Comparison of ENCODE assay signal across 23 cellular contexts in genomic region chr10:94218496-94219183, GRCh38.
DNase-seq lines count a peak whose midpoint lies in the region; ATAC-seq, FAIRE-seq and TF ChIP-seq lines count a peak whose summit lies in the region.
"Had no signal": no experiment of that assay in that cellular context is flagged by ENCODE, and none has a peak within 500 bp of the region (broad histone marks: within the 10 kb centered on the region; RNA-seq: fewer than 3 reads in every experiment).

No MANE protein-coding gene starts in this region.

- H3T11ph ChIP-seq in H9 (ENCODE audit: low read length) = no peak overlapping the region

- no peak for TF ChIP-seq CTCF in left ventricle myocardium inferior (IDR thresholded peaks at IDR 0.05; ENCODE audit: borderline replicate concordance)
- TF ChIP-seq CTCF in ascending aorta (IDR thresholded peaks at IDR 0.05) = no peak
- no peak for TF ChIP-seq CTCF in H9 (conservative IDR thresholded peaks at IDR 0.05)

- no peak overlapping the region for H3K23ac ChIP-seq in H9 (ENCODE audit: insufficient read length, low read depth, low read length)

- no CpG with 5 or more reads among the region's 2 CpGs for WGBS in H9 (ENCODE audit: extremely low coverage, insufficient read length, low lambda C conversion rate)

- no peaks in the 10 kb centered on the region for H3K36me3 Mint-ChIP-seq in H9 (ENCODE audit: insufficient read depth in 1 of 3, low read depth in 3 of 3)

- H3K79me2 ChIP-seq in H9 (ENCODE audit: insufficient read depth, low read length) = no peaks in the 10 kb centered on the region

- no peak overlapping the region for H3K56ac ChIP-seq in H9 (ENCODE audit: insufficient read length, low read depth, low read length)

- H3K9me3 Mint-ChIP-seq in H9 = no peaks in the 10 kb centered on the region; a peak in 1 of 5 replicates
- H3K9me3 Mint-ChIP-seq: GM23338 had no signal

- no peak overlapping the region for H2AFZ ChIP-seq in H9 (ENCODE audit: low read length)
- H2AFZ ChIP-seq: GM23338 had no signal

- no peak overlapping the region for H3K4me3 ChIP-seq in left ventricle myocardium inferior
- H3K4me3 ChIP-seq in ascending aorta = no peak overlapping the region
- H3K4me3 ChIP-seq in effector memory CD4-positive, alpha-beta T cell (ENCODE audit: insufficient read depth, low read depth, low read length, poor library complexity, severe bottlenecking) = no peak overlapping the region
- H3K4me3 ChIP-seq: GM23338 had no signal

- H3K4me2 ChIP-seq in H9 (ENCODE audit: insufficient read depth, insufficient read length, low read length) = no peak overlapping the region
- H3K4me2 ChIP-seq: GM23338 had no signal

- H2BK5ac ChIP-seq in H9 (ENCODE audit: insufficient read length, low read length) = no peak overlapping the region

- no peaks in the 10 kb centered on the region for H4K20me1 ChIP-seq in H9 (ENCODE audit: control insufficient read depth, insufficient read depth, insufficient read length)

- no peaks in the 10 kb centered on the region; the same call in 1 of the 2 replicates for H3K27me3 Mint-ChIP-seq in H9 (ENCODE audit: low read depth)

- peak; percentile 55 for FAIRE-seq in frontal cortex (lab: Jason Lieb, UNC)
- FAIRE-seq: GM12892 had no signal

- H3K4me1 Mint-ChIP-seq in H9 = peaks cover 23 to 26% of the 10 kb centered on the region in 2 experiments

- no peaks in the 10 kb centered on the region for H3K23me2 ChIP-seq in H9 (ENCODE audit: insufficient read length, low read depth, low read length, poor library complexity, severe bottlenecking)

- DNase-seq in left ventricle myocardium inferior (no peak), cardiac septum (ENCODE audit: low spot score) (no peak), ascending aorta (ENCODE audit: low spot score in 2 of 2) (no peak), frontal cortex (ENCODE audit: low spot score in 2 of 2) (no peak), NCI-H2081 (lab: John Stamatoyannopoulos, UW) (no peak), H9 (no peak)
- DNase-seq in effector memory CD4-positive, alpha-beta T cell = no peak
- DNase-seq: 8988T, AML-193, Caco-2, DMS53, KBM-7, NCI-H1092 treated with DMSO at 0.1 percent for 48 hours, NCI-H1694 treated with DMSO at 0.1 percent for 48 hours, NCI-H2171 treated with DMSO at 0.1 percent for 48 hours, NCI-H510A, NCI-H82, SHP77 had no signal

- no peak overlapping the region for H2BK15ac ChIP-seq in H9 (ENCODE audit: low read depth, low read length)

- peak overlapping the region; percentile 16 for H3K27ac ChIP-seq in left ventricle myocardium inferior (replicated peaks)
- peak overlapping the region; percentile 46 to 55 for H3K27ac ChIP-seq in ascending aorta
- H3K27ac ChIP-seq in effector memory CD4-positive, alpha-beta T cell (ENCODE audit: insufficient read depth, low read length, poor library complexity, severe bottlenecking) = no peak overlapping the region
- H3K27ac ChIP-seq in H9 (ENCODE audit: insufficient read length, low read depth, low read length) = no peak overlapping the region
- H3K27ac ChIP-seq: HL-60 had no signal

- no peak overlapping the region for H2BK20ac ChIP-seq in H9 (ENCODE audit: low read depth, low read length, poor library complexity, severe bottlenecking)

- no peak overlapping the region for H3K27ac Mint-ChIP-seq in H9
- H3K27ac Mint-ChIP-seq: GM23338 had no signal

- H4K5ac ChIP-seq in H9 (ENCODE audit: insufficient read length, low read depth, low read length) = no peak overlapping the region

- H3K9ac ChIP-seq in H9 (ENCODE audit: extremely low read depth, insufficient read length, low read length) = no peak overlapping the region

- H3K9me3 ChIP-seq in left ventricle myocardium inferior (replicated peaks) (no peaks in the 10 kb centered on the region), ascending aorta (no peaks in the 10 kb centered on the region), H9 (ENCODE audit: control insufficient read depth, low read depth, low read length) (no peaks in the 10 kb centered on the region)
- H3K9me3 ChIP-seq in effector memory CD4-positive, alpha-beta T cell (ENCODE audit: control insufficient read depth, low read length) = no peaks in the 10 kb centered on the region
- H3K9me3 ChIP-seq: Caco-2 had no signal

- H3K27me3 ChIP-seq in left ventricle myocardium inferior (ENCODE audit: low read depth) = no peaks in the 10 kb centered on the region
- no peaks in the 10 kb centered on the region for H3K27me3 ChIP-seq in ascending aorta
- no peaks in the 10 kb centered on the region for H3K27me3 ChIP-seq in effector memory CD4-positive, alpha-beta T cell (replicated peaks; ENCODE audit: control insufficient read depth, insufficient read depth, low read length, poor library complexity, severe bottlenecking)
- no peaks in the 10 kb centered on the region for H3K27me3 ChIP-seq in H9 (ENCODE audit: insufficient read depth, low read length)

- no peak overlapping the region for H2BK12ac ChIP-seq in H9 (ENCODE audit: insufficient read length, low read depth, low read length)

- no peak overlapping the region for H3K4me3 Mint-ChIP-seq in H9
- H3K4me3 Mint-ChIP-seq: GM23338 had no signal

- no peak overlapping the region for H4K8ac ChIP-seq in H9 (replicated peaks; ENCODE audit: insufficient read length, low read depth, low read length)

- intact Hi-C loops in left ventricle myocardium inferior (cut with micrococcal nuclease) = no loop called here
- intact Hi-C loops in cardiac septum (cut with DNase I) = no loop called here
- intact Hi-C loops in ascending aorta (cut with DNase I) = no loop called here

- no peaks in the 10 kb centered on the region for H3K79me1 ChIP-seq in H9 (ENCODE audit: insufficient read depth, low read depth, low read length, poor library complexity, severe bottlenecking)

- no peak overlapping the region for H3K4ac ChIP-seq in H9 (ENCODE audit: low read depth, low read length)

- ATAC-seq in GM21717 (IDR thresholded peaks at IDR 0.05; ENCODE audit: unreplicated experiment) = no peak
- ATAC-seq: GM23338, Panc1 had no signal

- no peak overlapping the region for H4K91ac ChIP-seq in H9 (ENCODE audit: insufficient read length, low read depth, low read length)

- H3K4me1 ChIP-seq in left ventricle myocardium inferior (peaks cover 25% of the 10 kb centered on the region), ascending aorta (peaks cover 0 to 28% of the 10 kb centered on the region in 2 donors), H9 (ENCODE audit: insufficient read depth, low read length) (peaks cover 9% of the 10 kb centered on the region)
- no peaks in the 10 kb centered on the region for H3K4me1 ChIP-seq in effector memory CD4-positive, alpha-beta T cell (ENCODE audit: control insufficient read depth, insufficient read depth, low read length, poor library complexity, severe bottlenecking)
- H3K4me1 ChIP-seq: Caco-2 had no signal

- no peak overlapping the region for H3K18ac ChIP-seq in H9 (ENCODE audit: insufficient read length, low read depth, low read length)

- H3K36me3 ChIP-seq in left ventricle myocardium inferior (no peaks in the 10 kb centered on the region), ascending aorta (no peaks in the 10 kb centered on the region)
- H3K36me3 ChIP-seq in effector memory CD4-positive, alpha-beta T cell (ENCODE audit: control insufficient read depth, insufficient read depth, low read length) = no peaks in the 10 kb centered on the region

- no peak overlapping the region for H3K14ac ChIP-seq in H9 (ENCODE audit: insufficient read depth, low read length)

- no peak overlapping the region for H2BK120ac ChIP-seq in H9 (ENCODE audit: low read depth, low read length, poor library complexity, severe bottlenecking)

- no peak overlapping the region for H2AK5ac ChIP-seq in H9 (ENCODE audit: insufficient read length, low read length)

Comparison
In these comparisons a context has a peak if more than half of its experiments do, and no peak if none do; other contexts are left out.
1. H3K27ac ChIP-seq: peak in left ventricle myocardium inferior (single experiment) and ascending aorta (2 of 2); none in effector memory CD4-positive, alpha-beta T cell (single experiment) and H9 (single experiment).